Comparison of ENCODE assay signal across 8 cellular contexts in genomic region chr7:148932-149855, GRCh38. TPM values are rescaled to one million over a fixed set of nuclear protein-coding genes. Genes with fewer than 3 reads are reported as not detected.
DNase-seq lines count a peak whose midpoint lies in the region; ATAC-seq and TF ChIP-seq lines count a peak whose summit lies in the region.

No MANE protein-coding gene starts in this region.

- H3K27ac ChIP-seq in GM23248, result peak overlapping the region; percentile 84
- H3K27ac ChIP-seq in Karpas-422 (ENCODE audit: low read length), result no peak overlapping the region
- H3K27ac ChIP-seq in fibroblast of lung (ENCODE audit: insufficient read depth, low read length), result peak overlapping the region; percentile 86
- peak overlapping the region; percentile 82 for H3K27ac ChIP-seq in naive thymus-derived CD4-positive, alpha-beta T cell (ENCODE audit: low read depth, low read length)

- no peaks in the 10 kb centered on the region for H3K36me3 ChIP-seq in GM23248 (ENCODE audit: low read depth)
- no peaks in the 10 kb centered on the region for H3K36me3 ChIP-seq in Karpas-422 (ENCODE audit: insufficient read depth, low read length)
- no peaks in the 10 kb centered on the region for H3K36me3 ChIP-seq in fibroblast of lung (ENCODE audit: control insufficient read depth, insufficient read depth, low read length)
- no peaks in the 10 kb centered on the region for H3K36me3 ChIP-seq in naive thymus-derived CD4-positive, alpha-beta T cell (ENCODE audit: control insufficient read depth in 2 of 3, insufficient read depth in 3 of 3, low read length in 3 of 3)

- H2AFZ ChIP-seq in GM23248 (peak overlapping the region; percentile 98), Karpas-422 (ENCODE audit: low read length) (no peak overlapping the region), fibroblast of lung (ENCODE audit: low read length) (peak overlapping the region; percentile 95)

- H3K4me3 ChIP-seq in GM23248 (peak overlapping the region; percentile 82), Karpas-422 (ENCODE audit: low read length) (no peak overlapping the region), fibroblast of lung (replicated peaks in 1 of 4; ENCODE audit: control extremely low read depth in 1 of 4, insufficient read depth in 1 of 4, low read depth in 3 of 4, low read length in 4 of 4) (peak overlapping the region; percentile 58 to 74 (median 74))
- peak overlapping the region; percentile 52 for H3K4me3 ChIP-seq in naive thymus-derived CD4-positive, alpha-beta T cell (ENCODE audit: low read length)

- intact Hi-C loops in naive thymus-derived CD4-positive, alpha-beta T cell (cut with micrococcal nuclease), result loop anchor here (2.0 to 5.0 kb wide), 7 partner anchors 453 to 1013 kb away; partner anchors contain the start of genes COX19 (in 1 of the 2), DNAAF5 (in 1 of the 2), GPR146 (in 1 of the 2) and PRKAR1B (in 1 of the 2)

- H3K4me1 ChIP-seq in GM23248 (ENCODE audit: insufficient read depth) (peaks cover 12% of the 10 kb centered on the region; the same call in 1 of the 2 replicates), Karpas-422 (ENCODE audit: low read length) (peaks cover 1% of the 10 kb centered on the region), fibroblast of lung (ENCODE audit: control insufficient read depth, extremely low read depth, insufficient read depth, low read length) (peaks cover 12% of the 10 kb centered on the region)
- H3K4me1 ChIP-seq in naive thymus-derived CD4-positive, alpha-beta T cell (ENCODE audit: control insufficient read depth in 2 of 2, insufficient read depth in 2 of 2, low read length in 2 of 2), result peaks cover 18 to 19% of the 10 kb centered on the region in 2 donors

- peak overlapping the region; percentile 98 for H3K27ac Mint-ChIP-seq in activated T-helper 17 cell treated with anti-CD3 and anti-CD28 coated beads, Interleukin-2, amount 50 U/mL, for 72 hours
- peak overlapping the region; percentile 94 to 100 (median 99) for H3K27ac Mint-ChIP-seq in naive thymus-derived CD4-positive, alpha-beta T cell
- H3K27ac Mint-ChIP-seq in stimulated activated memory B cell treated with anti-CD40 and anti-IgM and Interleukin-4, amounts not matched to agents 10 μg/mL and 1 μg/mL and 100 μg/mL, for 72 hours, result peak overlapping the region; percentile 85

- H3K4me3 Mint-ChIP-seq in activated T-helper 17 cell treated with anti-CD3 and anti-CD28 coated beads, Interleukin-2, amount 50 U/mL, for 72 hours, result peak overlapping the region; percentile 89
- peak overlapping the region; percentile 80 to 97 (median 91) for H3K4me3 Mint-ChIP-seq in naive thymus-derived CD4-positive, alpha-beta T cell
- peak overlapping the region; percentile 75 for H3K4me3 Mint-ChIP-seq in stimulated activated memory B cell treated with anti-CD40 and anti-IgM and Interleukin-4, amounts not matched to agents 10 μg/mL and 1 μg/mL and 100 μg/mL, for 72 hours

- no peaks in the 10 kb centered on the region for H3K27me3 Mint-ChIP-seq in activated T-helper 17 cell treated with anti-CD3 and anti-CD28 coated beads, Interleukin-2, amount 50 U/mL, for 72 hours
- H3K27me3 Mint-ChIP-seq in naive thymus-derived CD4-positive, alpha-beta T cell, result peaks cover 0 to 4% (median 0%) of the 10 kb centered on the region in 5 donors
- H3K27me3 Mint-ChIP-seq in stimulated activated memory B cell treated with anti-CD40 and anti-IgM and Interleukin-4, amounts not matched to agents 10 μg/mL and 1 μg/mL and 100 μg/mL, for 72 hours, result no peaks in the 10 kb centered on the region

- no peaks in the 10 kb centered on the region for H3K4me1 Mint-ChIP-seq in activated T-helper 17 cell treated with anti-CD3 and anti-CD28 coated beads, Interleukin-2, amount 50 U/mL, for 72 hours
- peaks cover 9 to 25% (median 20%) of the 10 kb centered on the region in 7 donors for H3K4me1 Mint-ChIP-seq in naive thymus-derived CD4-positive, alpha-beta T cell
- H3K4me1 Mint-ChIP-seq in stimulated activated memory B cell treated with anti-CD40 and anti-IgM and Interleukin-4, amounts not matched to agents 10 μg/mL and 1 μg/mL and 100 μg/mL, for 72 hours, result peaks cover 21% of the 10 kb centered on the region

- H3F3A ChIP-seq in GM23248 (ENCODE audit: insufficient read depth), result peaks cover 3% of the 10 kb centered on the region; the same call in 1 of the 2 replicates

- H3K9me3 Mint-ChIP-seq in activated T-helper 17 cell treated with anti-CD3 and anti-CD28 coated beads, Interleukin-2, amount 50 U/mL, for 72 hours, result no peaks in the 10 kb centered on the region
- peaks cover 0 to 6% (median 0%) of the 10 kb centered on the region in 11 donors for H3K9me3 Mint-ChIP-seq in naive thymus-derived CD4-positive, alpha-beta T cell
- no peaks in the 10 kb centered on the region for H3K9me3 Mint-ChIP-seq in stimulated activated memory B cell treated with anti-CD40 and anti-IgM and Interleukin-4, amounts not matched to agents 10 μg/mL and 1 μg/mL and 100 μg/mL, for 72 hours

- DNase-seq in Daoy (ENCODE audit: low read depth) (peak; percentile 100), GM23248 (peak; percentile 100), Karpas-422 (peak; percentile 44), RPMI7951 (ENCODE audit: low read depth) (peak; percentile 100), fibroblast of lung (ENCODE audit: low read depth in 2 of 2) (peak; percentile 99)
- DNase-seq in naive thymus-derived CD4-positive, alpha-beta T cell, result peak; percentile 97 to 99 (median 99)

- H3K9me3 ChIP-seq in GM23248 (ENCODE audit: low read depth) (no peaks in the 10 kb centered on the region), Karpas-422 (ENCODE audit: low read length) (no peaks in the 10 kb centered on the region), fibroblast of lung (ENCODE audit: control insufficient read depth, insufficient read depth, low read depth, low read length) (no peaks in the 10 kb centered on the region)
- H3K9me3 ChIP-seq in naive thymus-derived CD4-positive, alpha-beta T cell (ENCODE audit: control insufficient read depth in 2 of 3, low read length in 3 of 3), result no peaks in the 10 kb centered on the region

- H3K9me2 ChIP-seq in GM23248 (ENCODE audit: insufficient read depth) (no peaks in the 10 kb centered on the region), Karpas-422 (replicated peaks; ENCODE audit: insufficient read depth, low read length) (no peaks in the 10 kb centered on the region)

- TF ChIP-seq CTCF in fibroblast of lung (conservative IDR thresholded peaks at IDR 0.05 in 1 of 2, IDR thresholded peaks at IDR 0.05 in 1 of 2; ENCODE audit: low read depth in 1 of 2, low read length in 2 of 2), result no peak

- peak overlapping the region; percentile 98 for H3K4me2 ChIP-seq in GM23248 (ENCODE audit: unreplicated experiment)
- no peak overlapping the region for H3K4me2 ChIP-seq in Karpas-422 (ENCODE audit: low read depth, low read length, poor library complexity, severe bottlenecking)
- H3K4me2 ChIP-seq in fibroblast of lung (ENCODE audit: extremely low read depth, insufficient read depth, low read length), result peak overlapping the region; percentile 88

- WGBS in GM23248 (ENCODE audit: low coverage in 1 of 2, low lambda C conversion rate in 2 of 2, missing lambda C conversion rate in 2 of 2), 2 experiments, result 1 to 2% methylated on average over 71 to 73 of the region's 78 CpGs

- H3K9ac ChIP-seq in GM23248 (peak overlapping the region; percentile 89), Karpas-422 (ENCODE audit: low read length) (no peak overlapping the region), fibroblast of lung (ENCODE audit: insufficient read depth, low read length) (peak overlapping the region; percentile 87)

- H3K27me3 ChIP-seq in GM23248 (replicated peaks; ENCODE audit: insufficient read depth) (no peaks in the 10 kb centered on the region), Karpas-422 (ENCODE audit: low read length) (no peaks in the 10 kb centered on the region), fibroblast of lung (ENCODE audit: control insufficient read depth, insufficient read depth, low read length) (no peaks in the 10 kb centered on the region)
- H3K27me3 ChIP-seq in naive thymus-derived CD4-positive, alpha-beta T cell (ENCODE audit: control insufficient read depth in 2 of 2, insufficient read depth in 2 of 2, low read length in 2 of 2), result no peaks in the 10 kb centered on the region

- CTCF ChIA-PET in naive thymus-derived CD4-positive, alpha-beta T cell (lab: Charles Lee), result interaction anchor here (0.6 kb wide), 1 partner anchor 920 kb away, joined by 3 read pairs; no protein-coding TSS in a partner anchor

- peaks cover 16% of the 10 kb centered on the region for H3K36me3 Mint-ChIP-seq in activated T-helper 17 cell treated with anti-CD3 and anti-CD28 coated beads, Interleukin-2, amount 50 U/mL, for 72 hours (ENCODE audit: low read depth)
- peaks cover 0 to 14% (median 9%) of the 10 kb centered on the region in 5 donors for H3K36me3 Mint-ChIP-seq in naive thymus-derived CD4-positive, alpha-beta T cell
- peaks cover 18% of the 10 kb centered on the region for H3K36me3 Mint-ChIP-seq in stimulated activated memory B cell treated with anti-CD40 and anti-IgM and Interleukin-4, amounts not matched to agents 10 μg/mL and 1 μg/mL and 100 μg/mL, for 72 hours

- ATAC-seq in activated T-helper 17 cell treated with anti-CD3 and anti-CD28 coated beads, Interleukin-2, amount 50 U/mL, for 72 hours (replicated peaks), result peak; percentile 98
- peak; percentile 97 for ATAC-seq in naive thymus-derived CD4-positive, alpha-beta T cell
- peak; percentile 98 for ATAC-seq in stimulated activated memory B cell treated with anti-CD40 and anti-IgM and Interleukin-4, amounts not matched to agents 10 μg/mL and 1 μg/mL and 100 μg/mL, for 72 hours

- H3K79me2 ChIP-seq in GM23248 (ENCODE audit: insufficient read depth) (no peaks in the 10 kb centered on the region), Karpas-422 (ENCODE audit: low read length) (no peaks in the 10 kb centered on the region), fibroblast of lung (ENCODE audit: control insufficient read depth, insufficient read depth, low read length) (no peaks in the 10 kb centered on the region)

- in situ Hi-C loops in GM23248 (cut with MboI), result no loop called here

- no peaks in the 10 kb centered on the region for H4K20me1 ChIP-seq in GM23248 (ENCODE audit: insufficient read depth)
- H4K20me1 ChIP-seq in Karpas-422 (ENCODE audit: insufficient read depth, low read depth, low read length), result no peaks in the 10 kb centered on the region
- H4K20me1 ChIP-seq in fibroblast of lung (ENCODE audit: control insufficient read depth, extremely low read depth, insufficient read depth, low read length), result no peaks in the 10 kb centered on the region

- POLR2A ChIA-PET in naive thymus-derived CD4-positive, alpha-beta T cell (lab: Charles Lee), result interaction anchor here (0.6 to 1.0 kb wide), 3 partner anchors 9 to 1550 kb away, joined by 3 read pairs; a partner anchor contains a TSS

RNA-seq across cellular contexts. Expression of gene FAM20C, which starts 43.2 kb away (rescaled TPM):
- total RNA-seq in Daoy (2014; rRNA removed; shearing (Covaris generic)), result 48.8 and 48.9 TPM in 2 replicates
- total RNA-seq in GM23248 (2014; rRNA removed; shearing (Covaris generic)), result 63.8 and 64.1 TPM in 2 replicates
- polyA plus RNA-seq in GM23248 (2016; fragmentation: Nextera tagmentation; extraction: Ambion mirVana) (13.5 and 13.8 TPM in 2 replicates), fibroblast of lung (31.8 and 49.8 TPM in 2 replicates)
- total RNA-seq in Karpas-422 (2014; rRNA removed; shearing (Covaris generic); ENCODE audit: low replicate concordance), result not detected in 2 replicates
- 256 and 312 TPM in 2 replicates for total RNA-seq in RPMI7951 (2014; rRNA removed; shearing (Covaris generic))
- total RNA-seq in activated T-helper 17 cell treated with anti-CD3 and anti-CD28 coated beads, Interleukin-2, amount 50 U/mL, for 72 hours, result under 1 TPM; 0.08 to 0.19 TPM
- total RNA-seq in fibroblast of lung, result 52.9 and 70.7 TPM in 2 replicates
- polyA plus RNA-seq in fibroblast of lung (2012), result 63.2 and 98.4 TPM in 2 replicates
- polyA minus RNA-seq in fibroblast of lung (ENCODE audit: low replicate concordance), result 34.0 and 76.6 TPM in 2 replicates
- 10 to 100 TPM in 1 of 5 experiments, 1 to 10 TPM in 3, under 1 TPM in 1; 0.22 to 27.0 (median 4.6) TPM for total RNA-seq in naive thymus-derived CD4-positive, alpha-beta T cell
- polyA plus RNA-seq in naive thymus-derived CD4-positive, alpha-beta T cell, result not detected

Comparison
In these comparisons a context has a peak if more than half of its experiments do, and no peak if none do; other contexts are left out.
1. DNase-seq: peak in every context shown above with its lines; median percentile 100 in Daoy; 100 in GM23248; 100 in RPMI7951; 99 in fibroblast of lung; 99 in naive thymus-derived CD4-positive, alpha-beta T cell; 44 in Karpas-422.